Comparison of ENCODE assay signal across 20 cellular contexts in genomic region chr3:187830181-187830580, GRCh38.
DNase-seq lines count a peak whose midpoint lies in the region; ATAC-seq and TF ChIP-seq lines count a peak whose summit lies in the region.
"Had no signal": no experiment of that assay in that cellular context is flagged by ENCODE, and none has a peak within 500 bp of the region (broad histone marks: within the 10 kb centered on the region; RNA-seq: fewer than 3 reads in every experiment).

No MANE protein-coding gene starts in this region.

- no peaks in the 10 kb centered on the region for H3K9me3 ChIP-seq in CD8-positive, alpha-beta memory T cell (ENCODE audit: low read length)
- no peaks in the 10 kb centered on the region for H3K9me3 ChIP-seq in suprapubic skin

- peaks cover 7% of the 10 kb centered on the region for H3K9me3 Mint-ChIP-seq in T-helper 1 cell treated with Interleukin-12 subunit alpha and Interleukin-12 subunit beta and Interleukin-4 antibody, amounts not matched to agents 30 μg/mL and 1 μg/mL, for 36 hours
- H3K9me3 Mint-ChIP-seq in CD8-positive, alpha-beta memory T cell, result peaks cover 0 to 6% (median 3%) of the 10 kb centered on the region in 5 donors
- peaks cover 6% of the 10 kb centered on the region for H3K9me3 Mint-ChIP-seq in central memory CD8-positive, alpha-beta T cell
- peaks cover 4% of the 10 kb centered on the region in 2 donors for H3K9me3 Mint-ChIP-seq in natural killer cell

- intact Hi-C loops in natural killer cell (cut with micrococcal nuclease), result no loop called here

- peaks cover 8% of the 10 kb centered on the region for H3K4me1 ChIP-seq in CD8-positive, alpha-beta memory T cell (ENCODE audit: insufficient read depth, low read length)
- H3K4me1 ChIP-seq in suprapubic skin, result peaks cover 19% of the 10 kb centered on the region

- H3K36me3 Mint-ChIP-seq in T-helper 1 cell treated with Interleukin-12 subunit alpha and Interleukin-12 subunit beta and Interleukin-4 antibody, amounts not matched to agents 30 μg/mL and 1 μg/mL, for 36 hours (ENCODE audit: low read depth), result peaks cover 12% of the 10 kb centered on the region
- H3K36me3 Mint-ChIP-seq in CD8-positive, alpha-beta memory T cell, result peaks cover 0 to 9% (median 4%) of the 10 kb centered on the region in 3 donors
- peaks cover 2% of the 10 kb centered on the region for H3K36me3 Mint-ChIP-seq in central memory CD8-positive, alpha-beta T cell (ENCODE audit: insufficient read depth)
- H3K36me3 Mint-ChIP-seq in natural killer cell, result peaks cover 5% of the 10 kb centered on the region

- no peak overlapping the region for H3K27ac ChIP-seq in CD8-positive, alpha-beta memory T cell (ENCODE audit: low read depth, low read length)
- H3K27ac ChIP-seq in suprapubic skin, result no peak overlapping the region
- H3K27ac ChIP-seq: 22Rv1 had no signal

- TF ChIP-seq EP300 in suprapubic skin (IDR thresholded peaks at IDR 0.05), result no peak

- no peak overlapping the region for H3K4me3 Mint-ChIP-seq in T-helper 1 cell treated with Interleukin-12 subunit alpha and Interleukin-12 subunit beta and Interleukin-4 antibody, amounts not matched to agents 30 μg/mL and 1 μg/mL, for 36 hours
- H3K4me3 Mint-ChIP-seq in CD8-positive, alpha-beta memory T cell, result no peak overlapping the region
- H3K4me3 Mint-ChIP-seq in central memory CD8-positive, alpha-beta T cell, result no peak overlapping the region
- H3K4me3 Mint-ChIP-seq in natural killer cell, result peak overlapping the region; percentile 54
- H3K4me3 Mint-ChIP-seq: CD4-positive, CD25-positive, alpha-beta regulatory T cell; HFFc6 had no signal

- no peak for ATAC-seq in central memory CD8-positive, alpha-beta T cell (replicated peaks; ENCODE audit: extremely low read depth, poor library complexity, severe bottlenecking)
- ATAC-seq in natural killer cell (no peak), GM18858 (IDR thresholded peaks at IDR 0.05; ENCODE audit: unreplicated experiment) (no peak)
- ATAC-seq: K562 had no signal

- no peak overlapping the region for H3K4me3 ChIP-seq in CD8-positive, alpha-beta memory T cell (ENCODE audit: low read length)
- no peak overlapping the region for H3K4me3 ChIP-seq in suprapubic skin
- H3K4me3 ChIP-seq: K562 had no signal

- H3K36me3 ChIP-seq in CD8-positive, alpha-beta memory T cell (ENCODE audit: insufficient read depth, low read length), result no peaks in the 10 kb centered on the region
- no peaks in the 10 kb centered on the region for H3K36me3 ChIP-seq in suprapubic skin

- no peak for TF ChIP-seq CTCF in natural killer cell (IDR thresholded peaks at IDR 0.05)
- no peak for TF ChIP-seq CTCF in suprapubic skin (IDR thresholded peaks at IDR 0.05)

- no peaks in the 10 kb centered on the region for H3K27me3 Mint-ChIP-seq in T-helper 1 cell treated with Interleukin-12 subunit alpha and Interleukin-12 subunit beta and Interleukin-4 antibody, amounts not matched to agents 30 μg/mL and 1 μg/mL, for 36 hours (ENCODE audit: low read depth)
- peaks cover 0 to 2% of the 10 kb centered on the region in 2 donors for H3K27me3 Mint-ChIP-seq in CD8-positive, alpha-beta memory T cell
- no peaks in the 10 kb centered on the region for H3K27me3 Mint-ChIP-seq in central memory CD8-positive, alpha-beta T cell
- H3K27me3 Mint-ChIP-seq in natural killer cell (ENCODE audit: low read depth in 2 of 2), result peaks cover 0 to 6% of the 10 kb centered on the region in 2 donors

- WGBS in suprapubic skin, result 59% methylated on average over 1 of the region's 1 CpG

- no peak for TF ChIP-seq POLR2A in suprapubic skin (IDR thresholded peaks at IDR 0.05)

- DNase-seq in T-helper 1 cell, result no peak
- DNase-seq in CD8-positive, alpha-beta memory T cell, result no peak
- no peak for DNase-seq in central memory CD8-positive, alpha-beta T cell (ENCODE audit: low spot score in 2 of 2)
- no peak for DNase-seq in natural killer cell
- DNase-seq in suprapubic skin (ENCODE audit: low spot score in 2 of 2), result no peak
- DNase-seq in hippocampal formation (lab: John Stamatoyannopoulos, UW), result no peak
- DNase-seq: CD4-positive, CD25-positive, alpha-beta regulatory T cell; DMS153; GDM1; H7; HFFc6; NCI-H1105; NCI-H1694; NCI-H2081 treated with DMSO at 0.1 percent for 48 hours; NCI-H510A; NCI-H774 had no signal

- peaks cover 33% of the 10 kb centered on the region for H3K4me1 Mint-ChIP-seq in T-helper 1 cell treated with Interleukin-12 subunit alpha and Interleukin-12 subunit beta and Interleukin-4 antibody, amounts not matched to agents 30 μg/mL and 1 μg/mL, for 36 hours (ENCODE audit: low read depth)
- peaks cover 13 to 27% (median 24%) of the 10 kb centered on the region in 3 donors for H3K4me1 Mint-ChIP-seq in CD8-positive, alpha-beta memory T cell
- peaks cover 19% of the 10 kb centered on the region for H3K4me1 Mint-ChIP-seq in central memory CD8-positive, alpha-beta T cell
- peaks cover 39 to 43% of the 10 kb centered on the region in 2 donors for H3K4me1 Mint-ChIP-seq in natural killer cell

- peak overlapping the region; percentile 12 for H3K27ac Mint-ChIP-seq in T-helper 1 cell treated with Interleukin-12 subunit alpha and Interleukin-12 subunit beta and Interleukin-4 antibody, amounts not matched to agents 30 μg/mL and 1 μg/mL, for 36 hours
- H3K27ac Mint-ChIP-seq in CD8-positive, alpha-beta memory T cell, result peak overlapping the region in 5 of 8 donors; percentile 2 to 74 (median 13)
- peak overlapping the region; percentile 11 for H3K27ac Mint-ChIP-seq in central memory CD8-positive, alpha-beta T cell (ENCODE audit: low read depth)
- peak overlapping the region in 1 of 2 donors; percentile 91 for H3K27ac Mint-ChIP-seq in natural killer cell
- H3K27ac Mint-ChIP-seq: HFFc6 had no signal

- CTCF ChIA-PET in CD8-positive, alpha-beta memory T cell (lab: Charles Lee), result no interaction called here

- no peaks in the 10 kb centered on the region for H3K27me3 ChIP-seq in CD8-positive, alpha-beta memory T cell (ENCODE audit: insufficient read depth, low read length, poor library complexity, severe bottlenecking)
- no peaks in the 10 kb centered on the region for H3K27me3 ChIP-seq in suprapubic skin

- POLR2A ChIA-PET in CD8-positive, alpha-beta memory T cell (lab: Charles Lee), result no interaction called here
